ENCODE assay signal across 13 cellular contexts in the genomic region with DNA sequence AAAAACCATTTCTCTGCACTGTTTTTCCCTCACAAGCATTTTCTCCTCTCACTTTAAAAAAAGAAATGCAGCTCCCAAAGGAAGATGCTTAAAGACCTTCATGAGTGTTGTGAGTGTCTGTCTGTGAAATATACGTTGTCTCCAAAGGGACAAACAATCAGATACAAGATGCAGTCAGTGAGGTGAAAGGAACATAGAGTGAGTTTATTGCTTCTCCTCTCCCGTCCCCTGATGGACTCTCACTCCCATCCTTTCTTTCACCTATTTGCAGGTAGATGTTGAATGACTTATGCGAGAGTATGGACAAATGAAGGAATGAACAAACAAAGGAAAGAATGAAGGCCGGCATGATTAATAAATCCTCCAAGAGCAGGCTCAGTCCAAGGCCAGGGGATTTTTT.
DNase-seq lines count a peak whose midpoint lies in the region; ATAC-seq and TF ChIP-seq lines count a peak whose summit lies in the region.
"Had no signal": no experiment of that assay in that cellular context is flagged by ENCODE, and none has a peak within 500 bp of the region (broad histone marks: within the 10 kb centered on the region; RNA-seq: fewer than 3 reads in every experiment).

No MANE protein-coding gene starts in this region.

- DNase-seq in activated naive CD4-positive, alpha-beta T cell treated with Interleukin-2 at 50 U/mL for 16 hours: no peak
- DNase-seq in RKO (ENCODE audit: low spot score): peak; percentile 45
- DNase-seq in effector memory CD4-positive, alpha-beta T cell: no peak
- no peak for DNase-seq in upper lobe of right lung
- DNase-seq in NOMO-1 treated with DMSO at 0.1 percent for 48 hours (lab: John Stamatoyannopoulos, UW; ENCODE audit: unreplicated experiment): no peak
- DNase-seq in H9: no peak
- DNase-seq: anterior cingulate cortex, gastrocnemius medialis, NCI-H1105 treated with DMSO at 0.1 percent for 48 hours had no signal

- H3K27ac ChIP-seq in effector memory CD4-positive, alpha-beta T cell (ENCODE audit: insufficient read depth, low read length, poor library complexity, severe bottlenecking): peak overlapping the region; percentile 60
- H3K27ac ChIP-seq in upper lobe of right lung (peak overlapping the region; percentile 36), H9 (ENCODE audit: insufficient read length, low read depth, low read length) (no peak overlapping the region)
- H3K27ac ChIP-seq: gastrocnemius medialis had no signal

- no peaks in the 10 kb centered on the region for H4K20me1 ChIP-seq in H9 (ENCODE audit: control insufficient read depth, insufficient read depth, insufficient read length)

- H3K9ac ChIP-seq in H9 (ENCODE audit: extremely low read depth, insufficient read length, low read length): no peak overlapping the region

- H3K4me3 ChIP-seq in effector memory CD4-positive, alpha-beta T cell (ENCODE audit: insufficient read depth, low read depth, low read length, poor library complexity, severe bottlenecking): no peak overlapping the region
- no peak overlapping the region for H3K4me3 ChIP-seq in upper lobe of right lung
- H3K4me3 ChIP-seq: gastrocnemius medialis had no signal

- no peak overlapping the region for H2BK15ac ChIP-seq in H9 (ENCODE audit: low read depth, low read length)

- peak overlapping the region; percentile 66 for H3K4me3 Mint-ChIP-seq in activated naive CD4-positive, alpha-beta T cell treated with anti-CD3 and anti-CD28 coated beads, Interleukin-2, amount 50 U/mL, for 24 hours
- no peak overlapping the region for H3K4me3 Mint-ChIP-seq in H9

- no peak overlapping the region for H2BK120ac ChIP-seq in H9 (ENCODE audit: low read depth, low read length, poor library complexity, severe bottlenecking)

- no peak overlapping the region for H4K91ac ChIP-seq in H9 (ENCODE audit: insufficient read length, low read depth, low read length)

- no peak overlapping the region for H2AK5ac ChIP-seq in H9 (ENCODE audit: insufficient read length, low read length)

- H3T11ph ChIP-seq in H9 (ENCODE audit: low read length): no peak overlapping the region

- H3K27ac Mint-ChIP-seq in activated naive CD4-positive, alpha-beta T cell treated with anti-CD3 and anti-CD28 coated beads, Interleukin-2, amount 50 U/mL, for 24 hours: peak overlapping the region; percentile 66
- H3K27ac Mint-ChIP-seq in H9: peak overlapping the region in 1 of 3 experiments; percentile 57; a peak in 2 of 7 replicates

- no peak overlapping the region for H3K18ac ChIP-seq in H9 (ENCODE audit: insufficient read length, low read depth, low read length)

- H3K23me2 ChIP-seq in H9 (ENCODE audit: insufficient read length, low read depth, low read length, poor library complexity, severe bottlenecking): no peaks in the 10 kb centered on the region

- H3K4me1 Mint-ChIP-seq in activated naive CD4-positive, alpha-beta T cell treated with anti-CD3 and anti-CD28 coated beads, Interleukin-2, amount 50 U/mL, for 24 hours: peaks cover 71% of the 10 kb centered on the region
- peaks cover 16 to 22% of the 10 kb centered on the region in 2 experiments for H3K4me1 Mint-ChIP-seq in H9

- no peak overlapping the region for H3K56ac ChIP-seq in H9 (ENCODE audit: insufficient read length, low read depth, low read length)

- peaks cover 6% of the 10 kb centered on the region; the same call in 1 of the 2 replicates for H3K79me2 ChIP-seq in H9 (ENCODE audit: insufficient read depth, low read length)

- no peak overlapping the region for H3K4me2 ChIP-seq in H9 (ENCODE audit: insufficient read depth, insufficient read length, low read length)

- ATAC-seq in upper lobe of right lung (no peak), GM18505 (IDR thresholded peaks at IDR 0.05; ENCODE audit: unreplicated experiment) (no peak)
- ATAC-seq: gastrocnemius medialis, HepG2, Panc1 had no signal

- TF ChIP-seq POLR2A in GM18505 (IDR thresholded peaks at IDR 0.05; ENCODE audit: borderline replicate concordance, extremely low read depth, insufficient read depth, insufficient read length): no peak

- H3K4me1 ChIP-seq in effector memory CD4-positive, alpha-beta T cell (ENCODE audit: control insufficient read depth, insufficient read depth, low read length, poor library complexity, severe bottlenecking): peaks cover 29% of the 10 kb centered on the region
- H3K4me1 ChIP-seq in upper lobe of right lung (peaks cover 46% of the 10 kb centered on the region), H9 (ENCODE audit: insufficient read depth, low read length) (peaks cover 3% of the 10 kb centered on the region; the same call in 1 of the 2 replicates)
- H3K4me1 ChIP-seq: gastrocnemius medialis had no signal

- no peaks in the 10 kb centered on the region for H3K36me3 ChIP-seq in effector memory CD4-positive, alpha-beta T cell (ENCODE audit: control insufficient read depth, insufficient read depth, low read length)
- no peaks in the 10 kb centered on the region for H3K36me3 ChIP-seq in upper lobe of right lung
- H3K36me3 ChIP-seq: gastrocnemius medialis had no signal

- peaks cover 33% of the 10 kb centered on the region for H3K36me3 Mint-ChIP-seq in activated naive CD4-positive, alpha-beta T cell treated with anti-CD3 and anti-CD28 coated beads, Interleukin-2, amount 50 U/mL, for 24 hours
- H3K36me3 Mint-ChIP-seq in H9 (ENCODE audit: insufficient read depth in 1 of 3, low read depth in 3 of 3): peaks cover 6 to 57% (median 37%) of the 10 kb centered on the region in 3 experiments; a peak in 5 of 7 replicates

- H2BK12ac ChIP-seq in H9 (ENCODE audit: insufficient read length, low read depth, low read length): no peak overlapping the region

- no peaks in the 10 kb centered on the region for H3K27me3 ChIP-seq in effector memory CD4-positive, alpha-beta T cell (replicated peaks; ENCODE audit: control insufficient read depth, insufficient read depth, low read length, poor library complexity, severe bottlenecking)
- H3K27me3 ChIP-seq in upper lobe of right lung (no peaks in the 10 kb centered on the region), H9 (ENCODE audit: insufficient read depth, low read length) (no peaks in the 10 kb centered on the region)

- H3K27me3 Mint-ChIP-seq in activated naive CD4-positive, alpha-beta T cell treated with anti-CD3 and anti-CD28 coated beads, Interleukin-2, amount 50 U/mL, for 24 hours: no peaks in the 10 kb centered on the region
- no peaks in the 10 kb centered on the region; the same call in 1 of the 2 replicates for H3K27me3 Mint-ChIP-seq in H9 (ENCODE audit: low read depth)

- no peaks in the 10 kb centered on the region for H3K9me3 Mint-ChIP-seq in activated naive CD4-positive, alpha-beta T cell treated with anti-CD3 and anti-CD28 coated beads, Interleukin-2, amount 50 U/mL, for 24 hours
- H3K9me3 Mint-ChIP-seq in H9: peaks cover 25 to 37% of the 10 kb centered on the region in 2 experiments

- no peak overlapping the region for H4K8ac ChIP-seq in H9 (replicated peaks; ENCODE audit: insufficient read length, low read depth, low read length)

- H2AFZ ChIP-seq in H9 (ENCODE audit: low read length): no peak overlapping the region

- no CpG with 5 or more reads among the region's 4 CpGs for WGBS in H9 (ENCODE audit: extremely low coverage, insufficient read length, low lambda C conversion rate)

- H3K14ac ChIP-seq in H9 (ENCODE audit: insufficient read depth, low read length): no peak overlapping the region

- H3K4ac ChIP-seq in H9 (ENCODE audit: low read depth, low read length): no peak overlapping the region

- H4K5ac ChIP-seq in H9 (ENCODE audit: insufficient read length, low read depth, low read length): no peak overlapping the region

- H3K23ac ChIP-seq in H9 (ENCODE audit: insufficient read length, low read depth, low read length): no peak overlapping the region

- no peaks in the 10 kb centered on the region for H3K9me3 ChIP-seq in effector memory CD4-positive, alpha-beta T cell (ENCODE audit: control insufficient read depth, low read length)
- H3K9me3 ChIP-seq in upper lobe of right lung (no peaks in the 10 kb centered on the region), H9 (ENCODE audit: control insufficient read depth, low read depth, low read length) (no peaks in the 10 kb centered on the region)
- H3K9me3 ChIP-seq: gastrocnemius medialis had no signal

- no peaks in the 10 kb centered on the region for H3K79me1 ChIP-seq in H9 (ENCODE audit: insufficient read depth, low read depth, low read length, poor library complexity, severe bottlenecking)

- no peak for TF ChIP-seq CTCF in upper lobe of right lung (IDR thresholded peaks at IDR 0.05)
- no peak for TF ChIP-seq CTCF in H9 (conservative IDR thresholded peaks at IDR 0.05)

- H2BK5ac ChIP-seq in H9 (ENCODE audit: insufficient read length, low read length): no peak overlapping the region

- intact Hi-C loops in upper lobe of right lung (cut with DNase I): no loop called here

- H2BK20ac ChIP-seq in H9 (ENCODE audit: low read depth, low read length, poor library complexity, severe bottlenecking): no peak overlapping the region
